Comparison of ENCODE assay signal across 1 cellular context in genomic region chr2:36322108-36322507, GRCh38.
A peak's percentile ranks its signal among the peaks of the same experiment; 100 is the strongest.
TF ChIP-seq lines count a peak whose summit lies in the region.

No MANE protein-coding gene starts in this region.

TF ChIP-seq in IMR-90, 13 proteins besides CTCF, POLR2A, EP300 and RAD21:
- no peak for TF ChIP-seq CHD1 (IDR thresholded peaks at IDR 0.05; ENCODE audit: low read depth, low read length)
- no peak for TF ChIP-seq CEBPB (IDR thresholded peaks at IDR 0.05; ENCODE audit: low read depth, low read length)
- no peak for TF ChIP-seq MAFK (IDR thresholded peaks at IDR 0.05; ENCODE audit: low read depth, low read length)
- no peak for TF ChIP-seq RFX5 (IDR thresholded peaks at IDR 0.05; ENCODE audit: low read depth, low read length)
- TF ChIP-seq SMC3 (IDR thresholded peaks at IDR 0.05; ENCODE audit: low read depth, low read length) = peak; percentile 50
